In the genomic region with DNA sequence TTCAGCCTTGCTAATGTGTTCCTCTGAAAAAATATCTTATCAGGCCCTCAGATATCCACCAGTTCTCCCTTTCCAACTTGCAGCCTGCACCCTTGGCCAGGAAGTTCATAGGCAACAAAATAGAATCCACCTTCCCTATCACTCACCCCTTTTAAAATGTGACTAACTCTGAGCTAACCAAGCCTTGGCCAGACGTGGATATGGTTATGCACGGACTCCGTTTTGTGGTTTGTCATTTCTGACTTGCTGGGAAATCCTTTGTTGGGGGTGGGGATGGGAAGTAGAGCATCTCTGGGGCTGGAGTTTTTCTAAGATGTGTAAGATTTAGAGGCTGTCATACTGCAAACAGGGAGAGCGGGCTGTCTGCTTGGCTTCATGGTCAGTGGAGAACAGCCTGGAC, we compare ENCODE assay signal across 1 cellular context.
TF ChIP-seq lines count a peak whose summit lies in the region.

No MANE protein-coding gene starts in this region.

TF ChIP-seq in SK-N-SH, 30 proteins besides CTCF, POLR2A, EP300 and RAD21 (continued from another document):
- TF ChIP-seq, protein P1, sequence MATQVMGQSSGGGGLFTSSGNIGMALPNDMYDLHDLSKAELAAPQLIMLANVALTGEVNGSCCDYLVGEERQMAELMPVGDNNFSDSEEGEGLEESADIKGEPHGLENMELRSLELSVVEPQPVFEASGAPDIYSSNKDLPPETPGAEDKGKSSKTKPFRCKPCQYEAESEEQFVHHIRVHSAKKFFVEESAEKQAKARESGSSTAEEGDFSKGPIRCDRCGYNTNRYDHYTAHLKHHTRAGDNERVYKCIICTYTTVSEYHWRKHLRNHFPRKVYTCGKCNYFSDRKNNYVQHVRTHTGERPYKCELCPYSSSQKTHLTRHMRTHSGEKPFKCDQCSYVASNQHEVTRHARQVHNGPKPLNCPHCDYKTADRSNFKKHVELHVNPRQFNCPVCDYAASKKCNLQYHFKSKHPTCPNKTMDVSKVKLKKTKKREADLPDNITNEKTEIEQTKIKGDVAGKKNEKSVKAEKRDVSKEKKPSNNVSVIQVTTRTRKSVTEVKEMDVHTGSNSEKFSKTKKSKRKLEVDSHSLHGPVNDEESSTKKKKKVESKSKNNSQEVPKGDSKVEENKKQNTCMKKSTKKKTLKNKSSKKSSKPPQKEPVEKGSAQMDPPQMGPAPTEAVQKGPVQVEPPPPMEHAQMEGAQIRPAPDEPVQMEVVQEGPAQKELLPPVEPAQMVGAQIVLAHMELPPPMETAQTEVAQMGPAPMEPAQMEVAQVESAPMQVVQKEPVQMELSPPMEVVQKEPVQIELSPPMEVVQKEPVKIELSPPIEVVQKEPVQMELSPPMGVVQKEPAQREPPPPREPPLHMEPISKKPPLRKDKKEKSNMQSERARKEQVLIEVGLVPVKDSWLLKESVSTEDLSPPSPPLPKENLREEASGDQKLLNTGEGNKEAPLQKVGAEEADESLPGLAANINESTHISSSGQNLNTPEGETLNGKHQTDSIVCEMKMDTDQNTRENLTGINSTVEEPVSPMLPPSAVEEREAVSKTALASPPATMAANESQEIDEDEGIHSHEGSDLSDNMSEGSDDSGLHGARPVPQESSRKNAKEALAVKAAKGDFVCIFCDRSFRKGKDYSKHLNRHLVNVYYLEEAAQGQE (IDR thresholded peaks at IDR 0.05; ENCODE audit: low read depth, low read length): peak; percentile 76
- TF ChIP-seq GABPA (IDR thresholded peaks at IDR 0.05; ENCODE audit: low read depth): 0 out of 2 replicates have a peak, but pooled peaks have one; percentile 31
- TF ChIP-seq, protein P2, sequence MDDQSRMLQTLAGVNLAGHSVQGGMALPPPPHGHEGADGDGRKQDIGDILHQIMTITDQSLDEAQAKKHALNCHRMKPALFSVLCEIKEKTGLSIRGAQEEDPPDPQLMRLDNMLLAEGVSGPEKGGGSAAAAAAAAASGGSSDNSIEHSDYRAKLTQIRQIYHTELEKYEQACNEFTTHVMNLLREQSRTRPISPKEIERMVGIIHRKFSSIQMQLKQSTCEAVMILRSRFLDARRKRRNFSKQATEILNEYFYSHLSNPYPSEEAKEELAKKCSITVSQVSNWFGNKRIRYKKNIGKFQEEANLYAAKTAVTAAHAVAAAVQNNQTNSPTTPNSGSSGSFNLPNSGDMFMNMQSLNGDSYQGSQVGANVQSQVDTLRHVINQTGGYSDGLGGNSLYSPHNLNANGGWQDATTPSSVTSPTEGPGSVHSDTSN (IDR thresholded peaks at IDR 0.05): peak; percentile 93
